12 cellular contexts compared by ENCODE assay signal in the genomic region with DNA sequence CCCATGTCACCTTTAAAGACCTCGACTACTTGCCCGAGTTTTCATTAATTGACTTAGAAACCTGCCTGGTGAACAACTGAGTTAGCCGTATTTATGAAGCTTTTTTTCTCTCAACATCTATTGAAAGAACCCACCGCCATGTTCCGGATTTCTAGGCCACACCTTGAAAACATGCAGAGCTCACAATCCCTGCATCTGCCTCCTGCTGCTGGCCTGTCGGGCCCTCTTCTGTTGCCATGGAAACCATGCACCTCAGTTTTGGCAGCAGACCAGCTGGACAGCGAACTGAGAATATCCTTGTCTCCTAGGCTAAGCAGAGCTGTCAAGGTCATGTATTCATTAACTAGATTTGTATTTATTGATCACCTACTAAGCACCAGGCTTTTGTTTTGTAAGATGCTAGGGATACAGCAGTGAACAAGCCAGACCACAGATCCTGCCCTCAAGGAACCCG. TPM values are rescaled to one million over a fixed set of nuclear protein-coding genes. Genes with fewer than 3 reads are reported as not detected.
DNase-seq lines count a peak whose midpoint lies in the region; TF ChIP-seq lines count a peak whose summit lies in the region.
"Had no signal": no experiment of that assay in that cellular context is flagged by ENCODE, and none has a peak within 500 bp of the region (broad histone marks: within the 10 kb centered on the region; RNA-seq: fewer than 3 reads in every experiment).

No MANE protein-coding gene starts in this region.

- no peaks in the 10 kb centered on the region for H3K36me3 Mint-ChIP-seq in activated T-helper 1 cell treated with anti-CD3 and anti-CD28 coated beads, Interleukin-12 subunit alpha, Interleukin-12 subunit beta, Interleukin-2, Interleukin-4 antibody, amounts not matched to agents 30 ng/mL and 10 ng/mL and 1 ng/mL, durations not matched to agents 14 hours and 24 hours and 36 hours (ENCODE audit: low read depth)
- H3K36me3 Mint-ChIP-seq: natural killer cell treated with Interleukin-12 subunit alpha and Interleukin-12 subunit beta and Interleukin-15 and Interleukin-18, amount 100 ng/mL, for 72 hours had no signal

- TF ChIP-seq CTCF in testis (IDR thresholded peaks at IDR 0.05) = no peak

- H3K4me3 Mint-ChIP-seq in activated T-helper 1 cell treated with anti-CD3 and anti-CD28 coated beads, Interleukin-12 subunit alpha, Interleukin-12 subunit beta, Interleukin-2, Interleukin-4 antibody, amounts not matched to agents 30 ng/mL and 10 ng/mL and 1 ng/mL, durations not matched to agents 14 hours and 24 hours and 36 hours = no peak overlapping the region
- H3K4me3 Mint-ChIP-seq: natural killer cell treated with Interleukin-12 subunit alpha and Interleukin-12 subunit beta and Interleukin-15 and Interleukin-18, amount 100 ng/mL, for 72 hours had no signal

- DNase-seq in NCI-H1436 (lab: John Stamatoyannopoulos, UW) (peak; percentile 41), NCI-H1436 treated with DMSO at 0.1 percent for 48 hours (lab: John Stamatoyannopoulos, UW) (no peak), NCI-H2227 (lab: John Stamatoyannopoulos, UW; ENCODE audit: unreplicated experiment) (peak; percentile 86), dermis blood vessel endothelial cell (peak; percentile 56), testis (peak; percentile 57), dedifferentiated amniotic fluid mesenchymal stem cell (ENCODE audit: extremely low spot score) (no peak), pons (ENCODE audit: low spot score) (no peak)
- DNase-seq in activated T-helper 1 cell treated with anti-CD3 and anti-CD28 coated beads, Interleukin-12 subunit alpha, Interleukin-12 subunit beta, Interleukin-2, Interleukin-4 antibody, amounts not matched to agents 30 ng/mL and 10 ng/mL and 1 ng/mL, durations not matched to agents 14 hours and 24 hours and 36 hours (ENCODE audit: low spot score) = no peak
- DNase-seq: NCI-H2107; stimulated activated CD4-positive, alpha-beta T cell treated with anti-CD3 and anti-CD28 coated beads, Interleukin-4, amount 100 ng/mL, for 1 hour had no signal

- intact Hi-C loops in testis (cut with DNase I; ENCODE audit: low total_unique reads) = no loop called here
- intact Hi-C loops in activated T-helper 1 cell treated with anti-CD3 and anti-CD28 coated beads, Interleukin-12 subunit alpha, Interleukin-12 subunit beta, Interleukin-2, Interleukin-4 antibody, amounts not matched to agents 30 ng/mL and 10 ng/mL and 1 ng/mL, durations not matched to agents 14 hours and 24 hours and 36 hours (cut with micrococcal nuclease) = no loop called here

- 68 to 73% methylated on average over 8 of the region's 8 CpGs for WGBS in testis, 2 donors

- peaks cover 3% of the 10 kb centered on the region for H3K4me1 ChIP-seq in testis

- H3K27me3 ChIP-seq in testis = no peaks in the 10 kb centered on the region

- no peaks in the 10 kb centered on the region for H3K9me3 ChIP-seq in testis
- H3K9me3 ChIP-seq: thoracic aorta had no signal

- H3K36me3 ChIP-seq in testis (ENCODE audit: low read depth, missing control alignments) = no peaks in the 10 kb centered on the region
- H3K36me3 ChIP-seq: thoracic aorta had no signal

- H3K4me3 ChIP-seq in testis = no peak overlapping the region
- H3K4me3 ChIP-seq: thoracic aorta had no signal

- no peaks in the 10 kb centered on the region for H3K9me3 Mint-ChIP-seq in activated T-helper 1 cell treated with anti-CD3 and anti-CD28 coated beads, Interleukin-12 subunit alpha, Interleukin-12 subunit beta, Interleukin-2, Interleukin-4 antibody, amounts not matched to agents 30 ng/mL and 10 ng/mL and 1 ng/mL, durations not matched to agents 14 hours and 24 hours and 36 hours
- H3K9me3 Mint-ChIP-seq: natural killer cell treated with Interleukin-12 subunit alpha and Interleukin-12 subunit beta and Interleukin-15 and Interleukin-18, amount 100 ng/mL, for 72 hours had no signal

- H3K4me1 Mint-ChIP-seq in activated T-helper 1 cell treated with anti-CD3 and anti-CD28 coated beads, Interleukin-12 subunit alpha, Interleukin-12 subunit beta, Interleukin-2, Interleukin-4 antibody, amounts not matched to agents 30 ng/mL and 10 ng/mL and 1 ng/mL, durations not matched to agents 14 hours and 24 hours and 36 hours (ENCODE audit: low read depth) = peaks cover 5% of the 10 kb centered on the region

- no peaks in the 10 kb centered on the region for H3K27me3 Mint-ChIP-seq in activated T-helper 1 cell treated with anti-CD3 and anti-CD28 coated beads, Interleukin-12 subunit alpha, Interleukin-12 subunit beta, Interleukin-2, Interleukin-4 antibody, amounts not matched to agents 30 ng/mL and 10 ng/mL and 1 ng/mL, durations not matched to agents 14 hours and 24 hours and 36 hours (ENCODE audit: insufficient read depth)
- H3K27me3 Mint-ChIP-seq: natural killer cell treated with Interleukin-12 subunit alpha and Interleukin-12 subunit beta and Interleukin-15 and Interleukin-18, amount 100 ng/mL, for 72 hours had no signal

- no peak overlapping the region for H3K27ac ChIP-seq in testis
- H3K27ac ChIP-seq: thoracic aorta had no signal

- no peak for TF ChIP-seq POLR2A in testis (IDR thresholded peaks at IDR 0.05)

- no peak overlapping the region for H3K27ac Mint-ChIP-seq in activated T-helper 1 cell treated with anti-CD3 and anti-CD28 coated beads, Interleukin-12 subunit alpha, Interleukin-12 subunit beta, Interleukin-2, Interleukin-4 antibody, amounts not matched to agents 30 ng/mL and 10 ng/mL and 1 ng/mL, durations not matched to agents 14 hours and 24 hours and 36 hours
- H3K27ac Mint-ChIP-seq: natural killer cell treated with Interleukin-12 subunit alpha and Interleukin-12 subunit beta and Interleukin-15 and Interleukin-18, amount 100 ng/mL, for 72 hours had no signal

RNA-seq across cellular contexts. Expression of a gene that starts 4.3 kb away (rescaled TPM):
- total RNA-seq in dermis blood vessel endothelial cell (17.0 and 20.3 TPM in 2 replicates), testis (10 to 100 TPM; 38.1 to 48.7 TPM)
- polyA plus RNA-seq in testis (ENCODE audit: insufficient read depth, low read depth, low replicate concordance) = 23.2 TPM
- 29.5 and 31.5 TPM in 2 replicates for total RNA-seq in activated T-helper 1 cell treated with anti-CD3 and anti-CD28 coated beads, Interleukin-12 subunit alpha, Interleukin-12 subunit beta, Interleukin-2, Interleukin-4 antibody, amounts not matched to agents 30 ng/mL and 10 ng/mL and 1 ng/mL, durations not matched to agents 14 hours and 24 hours and 36 hours

RNA-seq across cellular contexts. Expression of a gene that starts 49.0 kb away (rescaled TPM):
- total RNA-seq in dermis blood vessel endothelial cell = 53.0 and 75.7 TPM in 2 replicates
- total RNA-seq in testis = 100 to 1,000 TPM; 148 to 165 TPM
- polyA plus RNA-seq in testis (ENCODE audit: insufficient read depth, low read depth, low replicate concordance) = 399 TPM
- total RNA-seq in activated T-helper 1 cell treated with anti-CD3 and anti-CD28 coated beads, Interleukin-12 subunit alpha, Interleukin-12 subunit beta, Interleukin-2, Interleukin-4 antibody, amounts not matched to agents 30 ng/mL and 10 ng/mL and 1 ng/mL, durations not matched to agents 14 hours and 24 hours and 36 hours = 113 and 125 TPM in 2 replicates

RNA-seq across cellular contexts. Expression of a gene that starts 58.1 kb away (rescaled TPM):
- total RNA-seq in dermis blood vessel endothelial cell (15.4 and 17.2 TPM in 2 replicates), testis (10 to 100 TPM; 65.9 to 89.2 TPM)
- polyA plus RNA-seq in testis (ENCODE audit: insufficient read depth, low read depth, low replicate concordance) = 42.4 TPM
- total RNA-seq in activated T-helper 1 cell treated with anti-CD3 and anti-CD28 coated beads, Interleukin-12 subunit alpha, Interleukin-12 subunit beta, Interleukin-2, Interleukin-4 antibody, amounts not matched to agents 30 ng/mL and 10 ng/mL and 1 ng/mL, durations not matched to agents 14 hours and 24 hours and 36 hours = 11.1 and 12.3 TPM in 2 replicates

Comparison
In these comparisons a context has a peak if more than half of its experiments do, and no peak if none do; other contexts are left out.
1. DNase-seq: peak in NCI-H1436 (single experiment), NCI-H2227 (single experiment), dermis blood vessel endothelial cell (single experiment) and testis (single experiment); none in NCI-H1436 treated with DMSO at 0.1 percent for 48 hours (single experiment), activated T-helper 1 cell treated with anti-CD3 and anti-CD28 coated beads, Interleukin-12 subunit alpha, Interleukin-12 subunit beta, Interleukin-2, Interleukin-4 antibody, amounts not matched to agents 30 ng/mL and 10 ng/mL and 1 ng/mL, durations not matched to agents 14 hours and 24 hours and 36 hours (single experiment), dedifferentiated amniotic fluid mesenchymal stem cell (single experiment) and pons (single experiment).